Comparison of ENCODE assay signal across 1 cellular context in genomic region chr20:1094706-1095220, GRCh38.
TF ChIP-seq lines count a peak whose summit lies in the region.

No MANE protein-coding gene starts in this region.

TF ChIP-seq in HepG2, 621 proteins besides CTCF, POLR2A, EP300 and RAD21 (continued from another document):
- no peak for TF ChIP-seq ZNF609 (CRISPR knock-in tag; IDR thresholded peaks at IDR 0.05; ENCODE audit: borderline replicate concordance)
TF ChIP-seq in HepG2: peak in this region for 0.
